ENCODE assay signal across 14 cellular contexts in the genomic region with DNA sequence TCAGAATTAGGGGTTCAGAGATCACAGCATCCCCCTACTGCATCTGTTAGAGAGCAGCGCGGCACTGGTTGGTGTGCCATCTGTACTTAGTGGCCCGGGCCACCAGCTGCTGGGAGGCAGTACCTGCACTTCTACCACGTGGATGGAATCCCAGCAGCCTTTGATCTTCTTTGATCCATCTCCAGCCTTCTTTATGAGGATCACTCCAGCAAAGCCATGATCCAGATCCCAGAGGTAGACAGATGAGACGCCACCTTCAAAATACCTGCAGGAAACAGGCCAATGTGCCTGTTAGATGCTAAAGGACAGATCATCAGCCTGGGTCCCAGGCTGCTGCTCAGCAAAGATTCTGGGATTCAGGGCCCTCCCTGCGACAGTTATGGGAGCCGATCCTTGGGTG. TPM values are rescaled to one million over a fixed set of nuclear protein-coding genes. Genes with fewer than 3 reads are reported as not detected.
A peak's percentile ranks its signal among the peaks of the same experiment; 100 is the strongest.
DNase-seq lines count a peak whose midpoint lies in the region; ATAC-seq, FAIRE-seq and TF ChIP-seq lines count a peak whose summit lies in the region.
"Had no signal": no experiment of that assay in that cellular context is flagged by ENCODE, and none has a peak within 500 bp of the region (broad histone marks: within the 10 kb centered on the region; RNA-seq: fewer than 3 reads in every experiment).

No MANE protein-coding gene starts in this region.

- no peak overlapping the region for H3K9ac ChIP-seq in astrocyte (ENCODE audit: low read length)

- H3K4me3 Mint-ChIP-seq in CD8-positive, alpha-beta T cell = no peak overlapping the region
- H3K4me3 Mint-ChIP-seq in astrocyte (ENCODE audit: unreplicated experiment) (no peak overlapping the region), type B pancreatic cell (no peak overlapping the region)

- H3K27me3 Mint-ChIP-seq in CD8-positive, alpha-beta T cell (ENCODE audit: low read depth) = no peaks in the 10 kb centered on the region
- H3K27me3 Mint-ChIP-seq in astrocyte (ENCODE audit: low read depth, unreplicated experiment) (no peaks in the 10 kb centered on the region), type B pancreatic cell (no peaks in the 10 kb centered on the region)

- peaks cover 46% of the 10 kb centered on the region for H3K36me3 ChIP-seq in CD8-positive, alpha-beta T cell (ENCODE audit: insufficient read depth, low read length)
- peaks cover 31% of the 10 kb centered on the region for H3K36me3 ChIP-seq in astrocyte (ENCODE audit: insufficient read depth, low read length)

- no peak for TF ChIP-seq CTCF in CD8-positive, alpha-beta T cell (IDR thresholded peaks at IDR 0.05)
- TF ChIP-seq CTCF in astrocyte (IDR thresholded peaks at IDR 0.05; ENCODE audit: insufficient read depth, low read depth, low read length) (no peak), type B pancreatic cell (conservative IDR thresholded peaks at IDR 0.05) (no peak)

- no peak overlapping the region for H3K4me3 ChIP-seq in CD8-positive, alpha-beta T cell (ENCODE audit: low read depth, low read length)
- no peak overlapping the region for H3K4me3 ChIP-seq in astrocyte (ENCODE audit: insufficient read depth, low read depth, low read length)
- H3K4me3 ChIP-seq: A549, HAP-1 had no signal

- no peak for FAIRE-seq in astrocyte (lab: Jason Lieb, UNC)
- FAIRE-seq: A549, GM19239, H1 had no signal

- peaks cover 63% of the 10 kb centered on the region for H3K79me2 ChIP-seq in astrocyte (ENCODE audit: insufficient read depth, low read length)

- H4K20me1 ChIP-seq in astrocyte (ENCODE audit: insufficient read depth, low read length) = peaks cover 91% of the 10 kb centered on the region

- CTCF ChIA-PET in CD8-positive, alpha-beta T cell (lab: Charles Lee) = no interaction called here

- H2AFZ ChIP-seq in astrocyte (ENCODE audit: low read depth, low read length) = no peak overlapping the region

- no peak overlapping the region for H3K4me2 ChIP-seq in astrocyte (ENCODE audit: low read length)
- H3K4me2 ChIP-seq: A549 had no signal

- peaks cover 55% of the 10 kb centered on the region for H3K36me3 Mint-ChIP-seq in CD8-positive, alpha-beta T cell
- H3K36me3 Mint-ChIP-seq in astrocyte (ENCODE audit: low read depth, unreplicated experiment) (peaks cover 16% of the 10 kb centered on the region), type B pancreatic cell (peaks cover 7% of the 10 kb centered on the region)

- H3K9me3 Mint-ChIP-seq in CD8-positive, alpha-beta T cell = no peaks in the 10 kb centered on the region
- H3K9me3 Mint-ChIP-seq in astrocyte (ENCODE audit: unreplicated experiment) = no peaks in the 10 kb centered on the region
- H3K9me3 Mint-ChIP-seq in type B pancreatic cell = no peaks in the 10 kb centered on the region

- no peak for ATAC-seq in CD8-positive, alpha-beta T cell
- no peak for ATAC-seq in GM21447 (IDR thresholded peaks at IDR 0.05; ENCODE audit: unreplicated experiment)
- ATAC-seq: A549 had no signal

- intact Hi-C loops in CD8-positive, alpha-beta T cell (cut with DNase I, micrococcal nuclease) = no loop called here

- POLR2A ChIA-PET in CD8-positive, alpha-beta T cell (lab: Charles Lee) = no interaction called here

- H3K27ac ChIP-seq in CD8-positive, alpha-beta T cell (ENCODE audit: low read depth, low read length) = no peak overlapping the region
- no peak overlapping the region for H3K27ac ChIP-seq in astrocyte (ENCODE audit: low read depth, low read length)
- H3K27ac ChIP-seq: A549 had no signal

- DNase-seq in CD8-positive, alpha-beta T cell = no peak
- peak; percentile 57 for DNase-seq in NCI-H510A (lab: John Stamatoyannopoulos, UW)
- DNase-seq in astrocyte (ENCODE audit: low read depth) = no peak
- no peak for DNase-seq in type B pancreatic cell (ENCODE audit: extremely low spot score, unreplicated experiment)
- DNase-seq in SIG-M5 (lab: John Stamatoyannopoulos, UW) = no peak
- DNase-seq in stimulated activated CD4-positive, alpha-beta T cell treated with anti-CD3 and anti-CD28 coated beads, Interleukin-4, amount 100 ng/mL, for 1 hour = no peak
- DNase-seq: DMS53, GF-D8 had no signal

- peaks cover 32% of the 10 kb centered on the region for H3K4me1 ChIP-seq in CD8-positive, alpha-beta T cell (ENCODE audit: insufficient read depth, low read length)
- no peaks in the 10 kb centered on the region for H3K4me1 ChIP-seq in astrocyte (ENCODE audit: insufficient read depth, low read length)
- H3K4me1 ChIP-seq: A549, HAP-1 had no signal

- peak overlapping the region; percentile 16 for H3K27ac Mint-ChIP-seq in CD8-positive, alpha-beta T cell
- peak overlapping the region; percentile 53 for H3K27ac Mint-ChIP-seq in astrocyte (ENCODE audit: unreplicated experiment)
- peak overlapping the region; percentile 32 for H3K27ac Mint-ChIP-seq in type B pancreatic cell

- peaks cover 36% of the 10 kb centered on the region for H3K4me1 Mint-ChIP-seq in CD8-positive, alpha-beta T cell (ENCODE audit: low read depth)
- peaks cover 16% of the 10 kb centered on the region for H3K4me1 Mint-ChIP-seq in astrocyte (ENCODE audit: low read depth, unreplicated experiment)
- peaks cover 12% of the 10 kb centered on the region for H3K4me1 Mint-ChIP-seq in type B pancreatic cell (ENCODE audit: unreplicated experiment)
- H3K4me1 Mint-ChIP-seq: CD14-positive monocyte had no signal

- H3K9me3 ChIP-seq in CD8-positive, alpha-beta T cell (ENCODE audit: low read length) = no peaks in the 10 kb centered on the region
- no peaks in the 10 kb centered on the region for H3K9me3 ChIP-seq in astrocyte (ENCODE audit: insufficient read depth, low read depth, low read length)
- H3K9me3 ChIP-seq: A549, HAP-1 had no signal

- no peaks in the 10 kb centered on the region for H3K27me3 ChIP-seq in CD8-positive, alpha-beta T cell (ENCODE audit: insufficient read depth, low read length)
- no peaks in the 10 kb centered on the region for H3K27me3 ChIP-seq in astrocyte (ENCODE audit: insufficient read depth, low read length)

RNA-seq across cellular contexts. Expression of gene SLC66A1, which starts 45.2 kb away (rescaled TPM):
- total RNA-seq in CD8-positive, alpha-beta T cell = 1 to 10 TPM; 1.3 to 2.1 TPM
- total RNA-seq in astrocyte (17.4 and 21.5 TPM in 2 replicates), type B pancreatic cell (ENCODE audit: low replicate concordance) (18.3 and 24.1 TPM in 2 replicates)

RNA-seq across cellular contexts. Expression of gene AKR7A2, which starts 45.4 kb away (rescaled TPM):
- 1 to 10 TPM; 7.9 to 8.1 TPM for total RNA-seq in CD8-positive, alpha-beta T cell
- total RNA-seq in astrocyte = 30.3 and 33.9 TPM in 2 replicates
- 57.2 and 75.2 TPM in 2 replicates for total RNA-seq in type B pancreatic cell (ENCODE audit: low replicate concordance)
